In genomic region chr2:188984126-188984525, GRCh38 we compare ENCODE assay signal across 10 cellular contexts. TPM values are rescaled to one million over a fixed set of nuclear protein-coding genes. Genes with fewer than 3 reads are reported as not detected.
DNase-seq lines count a peak whose midpoint lies in the region; ATAC-seq, FAIRE-seq and TF ChIP-seq lines count a peak whose summit lies in the region.
"Had no signal": no experiment of that assay in that cellular context is flagged by ENCODE, and none has a peak within 500 bp of the region (broad histone marks: within the 10 kb centered on the region; RNA-seq: fewer than 3 reads in every experiment).

No MANE protein-coding gene starts in this region.

- POLR2A ChIA-PET in HepG2 (lab: Yijun Ruan, JAX), result no interaction called here

- H3K4me3 ChIP-seq in AG09309 (ENCODE audit: control insufficient read depth, low read depth, low read length), result no peak overlapping the region
- no peak overlapping the region for H3K4me3 ChIP-seq in Loucy (ENCODE audit: low read length, poor library complexity, severe bottlenecking)
- no peak overlapping the region for H3K4me3 ChIP-seq in neural cell (ENCODE audit: low read length)
- no peak overlapping the region for H3K4me3 ChIP-seq in HepG2 (replicated peaks in 1 of 3; ENCODE audit: insufficient read depth in 1 of 3, low read depth in 2 of 3, low read length in 3 of 3)

- TF ChIP-seq CTCF in AG09309 (IDR thresholded peaks at IDR 0.05; ENCODE audit: control insufficient read depth, insufficient read depth, low read depth, low read length, missing control alignments) (peak; percentile 43), Loucy (conservative IDR thresholded peaks at IDR 0.05; ENCODE audit: low read length) (peak; percentile 65), neural cell (IDR thresholded peaks at IDR 0.05; ENCODE audit: poor library complexity, severe bottlenecking) (peak; percentile 14), HepG2 (CRISPR knock-in tag; IDR thresholded peaks at IDR 0.05) (no peak)

- no peaks in the 10 kb centered on the region for H3K27me3 ChIP-seq in Loucy (ENCODE audit: insufficient read depth, low read length, poor library complexity, severe bottlenecking)
- no peaks in the 10 kb centered on the region for H3K27me3 ChIP-seq in neural cell (ENCODE audit: insufficient read depth, low read depth, low read length)
- H3K27me3 ChIP-seq in HepG2 (ENCODE audit: control insufficient read depth in 1 of 2, insufficient read depth in 2 of 2, low read length in 2 of 2), result no peaks in the 10 kb centered on the region

- H3K27ac ChIP-seq in neural cell (ENCODE audit: low read length) (no peak overlapping the region), HepG2 (ENCODE audit: extremely low read length, insufficient read depth, low read length) (no peak overlapping the region)

- DNase-seq in AG09309 (ENCODE audit: low read depth) (no peak), HepG2 (ENCODE audit: low spot score) (no peak), NCI-H2107 (lab: John Stamatoyannopoulos, UW) (no peak)
- DNase-seq: activated B cell treated with CpG ODN at 0.5 μM for 24 hours; stimulated activated CD4-positive, alpha-beta T cell treated with anti-CD3 and anti-CD28 coated beads, Interleukin-12 subunit alpha, Interleukin-12 subunit beta, amount 100 ng/mL, for 4 hours had no signal

- H3K79me2 ChIP-seq in Loucy (ENCODE audit: insufficient read depth, low read length) (no peaks in the 10 kb centered on the region), neural cell (replicated peaks; ENCODE audit: insufficient read depth, low read length) (no peaks in the 10 kb centered on the region), HepG2 (ENCODE audit: insufficient read depth, low read length) (no peaks in the 10 kb centered on the region)

- H4K20me1 ChIP-seq in Loucy (ENCODE audit: insufficient read depth, low read length, poor library complexity, severe bottlenecking) (no peaks in the 10 kb centered on the region), neural cell (ENCODE audit: insufficient read depth) (no peaks in the 10 kb centered on the region), HepG2 (ENCODE audit: insufficient read depth, low read length) (no peaks in the 10 kb centered on the region)

- H3K9me3 ChIP-seq in Loucy (ENCODE audit: insufficient read depth, low read depth, low read length), result no peaks in the 10 kb centered on the region
- H3K9me3 ChIP-seq in neural cell (ENCODE audit: low read length), result no peaks in the 10 kb centered on the region
- no peaks in the 10 kb centered on the region for H3K9me3 ChIP-seq in HepG2 (ENCODE audit: low read length)

- no TSS peak for BruUV-seq in HepG2 (replicated peaks; lab: Mats Ljungman, UMichigan)

- in situ Hi-C loops in HepG2 (cut with HindIII; ENCODE audit: extremely low pct_ligation_motif_present, low pct_unique_long_range_greater_than_20kb), result loop anchor here (25.0 kb wide), 1 partner anchor 428 kb away; no protein-coding TSS in a partner anchor

- H3K9me2 ChIP-seq in Loucy (replicated peaks; ENCODE audit: low read depth, low read length) (no peaks in the 10 kb centered on the region), neural cell (ENCODE audit: insufficient read depth, low read length) (no peaks in the 10 kb centered on the region)

- intact Hi-C loops in HepG2 (cut with micrococcal nuclease; ENCODE audit: unreplicated experiment), result no loop called here

- TF ChIP-seq EP300 in neural cell (conservative IDR thresholded peaks at IDR 0.05; ENCODE audit: poor library complexity, severe bottlenecking) (no peak), HepG2 (IDR thresholded peaks at IDR 0.05; ENCODE audit: low read depth in 2 of 2, low read length in 2 of 2) (no peak), HepG2 (CRISPR knock-in tag; IDR thresholded peaks at IDR 0.05; ENCODE audit: borderline replicate concordance) (no peak)

- ATAC-seq in HepG2 (no peak), HG03139 (IDR thresholded peaks at IDR 0.05; ENCODE audit: unreplicated experiment) (no peak), HG02588 (IDR thresholded peaks at IDR 0.05; ENCODE audit: unreplicated experiment) (no peak)

- peak; percentile 34 for TF ChIP-seq RAD21 in neural cell (conservative IDR thresholded peaks at IDR 0.05)
- TF ChIP-seq RAD21 in HepG2 (CRISPR knock-in tag; IDR thresholded peaks at IDR 0.05), result no peak

- H3K9ac ChIP-seq in Loucy (ENCODE audit: low read depth, low read length, poor library complexity, severe bottlenecking) (no peak overlapping the region), neural cell (ENCODE audit: low read length) (no peak overlapping the region), HepG2 (ENCODE audit: insufficient read depth, low read depth, low read length) (no peak overlapping the region)

- peaks cover 4% of the 10 kb centered on the region for H3K4me1 ChIP-seq in Loucy (ENCODE audit: insufficient read depth, low read length, poor library complexity, severe bottlenecking)
- no peaks in the 10 kb centered on the region for H3K4me1 ChIP-seq in HepG2 (ENCODE audit: insufficient read depth, low read length)

- FAIRE-seq in endometrium (lab: Jason Lieb, UNC) (peak; percentile 80), HepG2 (lab: Jason Lieb, UNC) (no peak)

- no peaks in the 10 kb centered on the region for H3F3A ChIP-seq in Loucy (ENCODE audit: low read depth)
- H3F3A ChIP-seq in neural cell (ENCODE audit: insufficient read depth, low read length, poor library complexity, severe bottlenecking), result no peaks in the 10 kb centered on the region

- TF ChIP-seq POLR2A in HepG2 (IDR thresholded peaks at IDR 0.05; ENCODE audit: insufficient read depth in 1 of 2, low read depth in 2 of 2, low read length in 2 of 2), result no peak

- CTCF ChIA-PET in HepG2 (lab: Yijun Ruan, JAX; ENCODE audit: low intra/inter-chr PET ratio, low total read pairs), result interaction anchor here (1.3 kb wide), 1 partner anchor 110 kb away, joined by 4 read pairs; no protein-coding TSS in a partner anchor

- H2AFZ ChIP-seq in Loucy (ENCODE audit: low read length) (no peak overlapping the region), neural cell (ENCODE audit: low read depth, low read length) (no peak overlapping the region), HepG2 (ENCODE audit: low read length) (no peak overlapping the region)

- H3K4me2 ChIP-seq in Loucy (ENCODE audit: low read depth, low read length, poor library complexity, severe bottlenecking) (no peak overlapping the region), neural cell (ENCODE audit: low read length) (no peak overlapping the region), HepG2 (ENCODE audit: low read depth, low read length) (no peak overlapping the region)

- no peaks in the 10 kb centered on the region for H3K36me3 ChIP-seq in Loucy (ENCODE audit: insufficient read depth, low read length)
- no peaks in the 10 kb centered on the region for H3K36me3 ChIP-seq in neural cell (ENCODE audit: insufficient read depth, low read length)
- no peaks in the 10 kb centered on the region for H3K36me3 ChIP-seq in HepG2 (replicated peaks in 1 of 2; ENCODE audit: control insufficient read depth in 1 of 2, insufficient read depth in 2 of 2, low read length in 2 of 2)

TF ChIP-seq in HepG2, 621 proteins besides CTCF, POLR2A, EP300 and RAD21:
- TF ChIP-seq SIX4 (CRISPR knock-in tag; IDR thresholded peaks at IDR 0.05), result no peak
- no peak for TF ChIP-seq PCBP2 (optimal IDR thresholded peaks at IDR 0.05; ENCODE audit: low read depth, low read length, poor library complexity, severe bottlenecking)

RNA-seq across cellular contexts. Expression of gene COL3A1, which starts 10.0 kb away (rescaled TPM):
- polyA plus RNA-seq in neural cell (1.3 and 1.8 TPM in 2 replicates), HepG2 (2011; rRNA removed) (0.01 TPM in 1 of 2 replicates, not detected in the other)
- polyA minus RNA-seq in neural cell, result 1.7 and 2.0 TPM in 2 replicates
- total RNA-seq in HepG2 (2016; rRNA removed; fragmentation: Illumina TruSeq; extraction: Trizol), result 0.03 and 0.04 TPM in 2 replicates
- total RNA-seq in HepG2 (2016; cell fraction: cytosol; rRNA removed; fragmentation: Illumina TruSeq; extraction: Trizol; ENCODE audit: low read depth), result not detected in 2 replicates
- 0.04 and 0.07 TPM in 2 replicates for total RNA-seq in HepG2 (2016; cell fraction: insoluble cytoplasmic fraction; rRNA removed; fragmentation: Illumina TruSeq; extraction: Trizol)
- total RNA-seq in HepG2 (2016; cell fraction: membrane; rRNA removed; fragmentation: Illumina TruSeq; extraction: Trizol), result not detected in 2 replicates
- total RNA-seq in HepG2 (2016; cell fraction: nucleus; rRNA removed; fragmentation: Illumina TruSeq; extraction: Trizol), result not detected in 2 replicates
- polyA plus RNA-seq in HepG2 (2011; cell fraction: cytosol; rRNA removed), result not detected in 2 replicates
- polyA plus RNA-seq in HepG2 (2011; cell fraction: nucleus; rRNA removed), result 0.07 and 0.08 TPM in 2 replicates
- not detected in 2 replicates for polyA plus RNA-seq in HepG2 (2012)
- polyA plus RNA-seq in HepG2 (2016; cell fraction: cytosol; fragmentation: Illumina TruSeq; extraction: Trizol; ENCODE audit: low read depth), result not detected in 2 replicates
- not detected in 2 replicates for polyA plus RNA-seq in HepG2 (2016; cell fraction: insoluble cytoplasmic fraction; fragmentation: Illumina TruSeq; extraction: Trizol; ENCODE audit: low read depth)
- not detected in 2 replicates for polyA plus RNA-seq in HepG2 (2016; cell fraction: membrane; fragmentation: Illumina TruSeq; extraction: Trizol; ENCODE audit: low read depth)
- 0.11 TPM in 1 of 2 replicates, not detected in the other for polyA plus RNA-seq in HepG2 (2016; cell fraction: nucleus; fragmentation: Illumina TruSeq; extraction: Trizol; ENCODE audit: insufficient read depth, low read depth)
- 0.02 TPM in 1 of 2 replicates, not detected in the other for polyA minus RNA-seq in HepG2 (2011; rRNA and poly(A)+ RNA removed; ENCODE audit: low replicate concordance)
- not detected in 2 replicates for polyA minus RNA-seq in HepG2 (2011; cell fraction: cytosol; rRNA and poly(A)+ RNA removed)
- not detected in 2 replicates for polyA minus RNA-seq in HepG2 (2011; cell fraction: nucleus; rRNA and poly(A)+ RNA removed)
- total RNA-seq: activated B cell treated with CpG ODN at 0.5 μM for 24 hours had no signal
